ENCODE assay signal across 15 cellular contexts in the genomic region with DNA sequence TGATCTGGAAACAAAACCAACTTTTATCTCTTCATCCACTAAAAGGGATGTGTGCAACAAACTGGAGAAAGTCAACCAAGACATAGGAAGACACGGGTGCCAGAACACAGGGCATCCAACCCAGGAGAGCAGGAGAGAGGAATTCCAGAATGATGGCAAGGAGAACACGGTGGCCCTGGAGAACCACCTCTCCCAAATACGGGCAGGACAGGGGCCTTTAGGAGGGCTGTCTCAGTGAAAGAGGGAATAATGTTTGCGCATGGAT.
DNase-seq lines count a peak whose midpoint lies in the region; ATAC-seq, FAIRE-seq and TF ChIP-seq lines count a peak whose summit lies in the region.
"Had no signal": no experiment of that assay in that cellular context is flagged by ENCODE, and none has a peak within 500 bp of the region (broad histone marks: within the 10 kb centered on the region; RNA-seq: fewer than 3 reads in every experiment).

No MANE protein-coding gene starts in this region.

- no TSS peak for BruUV-seq in K562 (replicated peaks; lab: Mats Ljungman, UMichigan)

- intact Hi-C loops in K562 (cut with micrococcal nuclease): no loop called here

- ATAC-seq in K562 (no peak), GM18520 (IDR thresholded peaks at IDR 0.05; ENCODE audit: unreplicated experiment) (no peak)
- no peak for ATAC-seq in stimulated activated effector memory CD8-positive, alpha-beta T cell treated with anti-CD3 and anti-CD28 coated beads, Interleukin-12 subunit alpha, Interleukin-12 subunit beta, amount 100 ng/mL, for 72 hours

- no peak for DNase-seq in activated naive CD4-positive, alpha-beta T cell treated with anti-CD3 and anti-CD28 coated beads, Interleukin-2, amount 10 ng/mL, durations not matched to agents 7 days and 5 days
- DNase-seq in activated naive CD4-positive, alpha-beta T cell treated with anti-CD3 and anti-CD28 coated beads, Interleukin-2, amount 50 U/mL, for 16 hours: no peak
- DNase-seq in SJCRH30 (no peak), K562 (ENCODE audit: extremely low read depth in 1 of 4, low spot score in 3 of 4) (no peak), NCI-H2227 treated with DMSO at 0.1 percent for 48 hours (lab: John Stamatoyannopoulos, UW) (no peak), HEK293T (ENCODE audit: extremely low spot score) (no peak)
- DNase-seq in stimulated activated effector memory CD8-positive, alpha-beta T cell treated with anti-CD3 and anti-CD28 coated beads, Interleukin-12 subunit alpha, Interleukin-12 subunit beta, amount 100 ng/mL, for 72 hours (ENCODE audit: low spot score in 2 of 2): no peak
- DNase-seq: glutamatergic neuron, NCI-H1930, NCI-H345, occipital lobe had no signal

- H2AFZ ChIP-seq in K562 (ENCODE audit: low read depth, low read length): peak overlapping the region; percentile 91; the same call in 1 of the 2 replicates

- no peak for FAIRE-seq in K562 (lab: Jason Lieb, UNC)

- H3K4me1 Mint-ChIP-seq in activated naive CD4-positive, alpha-beta T cell treated with anti-CD3 and anti-CD28 coated beads, Interleukin-2, amount 10 ng/mL, durations not matched to agents 7 days and 5 days: peaks cover 76% of the 10 kb centered on the region
- peaks cover 23% of the 10 kb centered on the region for H3K4me1 Mint-ChIP-seq in stimulated activated effector memory CD8-positive, alpha-beta T cell treated with anti-CD3 and anti-CD28 coated beads, Interleukin-12 subunit alpha, Interleukin-12 subunit beta, amount 100 ng/mL, for 72 hours

- POLR2A ChIA-PET in K562 (lab: Yijun Ruan, JAX) (interaction anchor here (0.7 to 2.1 kb wide), 7 partner anchors 9 to 90 kb away, joined by 3 to 7 read pairs (median 4); no protein-coding TSS in a partner anchor), HEK293T (lab: Yijun Ruan, JAX) (no interaction called here)

- 70% methylated on average over 4 of the region's 4 CpGs for WGBS in K562 (ENCODE audit: insufficient coverage, low coverage, missing lambda C conversion rate)

- TF ChIP-seq EP300 in K562 (IDR thresholded peaks at IDR 0.05; ENCODE audit: low read length): no peak

- TF ChIP-seq POLR2A in K562 (conservative IDR thresholded peaks at IDR 0.05): no peak

- CTCF ChIA-PET in activated naive CD4-positive, alpha-beta T cell treated with anti-CD3 and anti-CD28 coated beads, Interleukin-2, amount 10 ng/mL, durations not matched to agents 7 days and 5 days (lab: Charles Lee): interaction anchor here (1.1 kb wide), 1 partner anchor 11 kb away, joined by 4 read pairs; no protein-coding TSS in a partner anchor
- CTCF ChIA-PET in K562 (lab: Yijun Ruan, JAX; ENCODE audit: low intra/inter-chr PET ratio) (no interaction called here), HEK293T (lab: Yijun Ruan, JAX) (no interaction called here)

- peaks cover 16% of the 10 kb centered on the region for H3K27me3 Mint-ChIP-seq in activated naive CD4-positive, alpha-beta T cell treated with anti-CD3 and anti-CD28 coated beads, Interleukin-2, amount 10 ng/mL, durations not matched to agents 7 days and 5 days
- H3K27me3 Mint-ChIP-seq: CD4-positive, CD25-positive, alpha-beta regulatory T cell had no signal

- no peaks in the 10 kb centered on the region for H4K20me1 ChIP-seq in K562 (replicated peaks; ENCODE audit: control insufficient read depth, insufficient read depth, low read length)

- TF ChIP-seq CTCF in K562 (IDR thresholded peaks at IDR 0.05 in 2 of 3, conservative IDR thresholded peaks at IDR 0.05 in 1 of 3; ENCODE audit: insufficient read depth in 2 of 3, low read depth in 1 of 3, low read length in 3 of 3): no peak

- H3K4me2 ChIP-seq in K562 (ENCODE audit: insufficient read depth, low read length): no peak overlapping the region
- H3K4me2 ChIP-seq: KMS-11 had no signal

- TF ChIP-seq RAD21 in K562 (CRISPR knock-in tag; conservative IDR thresholded peaks at IDR 0.05 in 1 of 2, IDR thresholded peaks at IDR 0.05 in 1 of 2): no peak

- peak overlapping the region in 1 of 2 experiments; percentile 42; a peak in 1 of 4 replicates for H3K9ac ChIP-seq in K562 (ENCODE audit: insufficient read depth in 1 of 2, low read depth in 2 of 2, low read length in 2 of 2)
- H3K9ac ChIP-seq: KMS-11 had no signal

- H3K36me3 Mint-ChIP-seq in activated naive CD4-positive, alpha-beta T cell treated with anti-CD3 and anti-CD28 coated beads, Interleukin-2, amount 10 ng/mL, durations not matched to agents 7 days and 5 days: peaks cover 33% of the 10 kb centered on the region
- H3K36me3 Mint-ChIP-seq in stimulated activated effector memory CD8-positive, alpha-beta T cell treated with anti-CD3 and anti-CD28 coated beads, Interleukin-12 subunit alpha, Interleukin-12 subunit beta, amount 100 ng/mL, for 72 hours: peaks cover 8% of the 10 kb centered on the region
- H3K36me3 Mint-ChIP-seq: CD4-positive, CD25-positive, alpha-beta regulatory T cell had no signal

- no peaks in the 10 kb centered on the region for H3K36me3 ChIP-seq in SJCRH30
- H3K36me3 ChIP-seq in K562 (ENCODE audit: control insufficient read depth, insufficient read depth, low read length): no peaks in the 10 kb centered on the region
- H3K36me3 ChIP-seq: thoracic aorta had no signal

- H3K9me3 Mint-ChIP-seq in activated naive CD4-positive, alpha-beta T cell treated with anti-CD3 and anti-CD28 coated beads, Interleukin-2, amount 10 ng/mL, durations not matched to agents 7 days and 5 days: peaks cover 21% of the 10 kb centered on the region
- peaks cover 3% of the 10 kb centered on the region for H3K9me3 Mint-ChIP-seq in stimulated activated effector memory CD8-positive, alpha-beta T cell treated with anti-CD3 and anti-CD28 coated beads, Interleukin-12 subunit alpha, Interleukin-12 subunit beta, amount 100 ng/mL, for 72 hours

- peak overlapping the region; percentile 89 for H3K27ac Mint-ChIP-seq in activated naive CD4-positive, alpha-beta T cell treated with anti-CD3 and anti-CD28 coated beads, Interleukin-2, amount 10 ng/mL, durations not matched to agents 7 days and 5 days
- peak overlapping the region; percentile 63 for H3K27ac Mint-ChIP-seq in stimulated activated effector memory CD8-positive, alpha-beta T cell treated with anti-CD3 and anti-CD28 coated beads, Interleukin-12 subunit alpha, Interleukin-12 subunit beta, amount 100 ng/mL, for 72 hours
- H3K27ac Mint-ChIP-seq: CD4-positive, CD25-positive, alpha-beta regulatory T cell had no signal

- H3K9me3 ChIP-seq in SJCRH30 (replicated peaks): no peaks in the 10 kb centered on the region
- H3K9me3 ChIP-seq in K562 (replicated peaks; ENCODE audit: control insufficient read depth, insufficient read depth, low read depth, low read length): 0 out of 2 replicates have a peak, but pooled peaks cover 2% of the 10 kb centered on the region
- H3K9me3 ChIP-seq: thoracic aorta had no signal

- H3K4me1 ChIP-seq in SJCRH30 (peaks cover 54% of the 10 kb centered on the region), K562 (replicated peaks in 1 of 2; ENCODE audit: control insufficient read depth in 2 of 2, insufficient read depth in 2 of 2, low read length in 2 of 2) (peaks cover 13 to 41% of the 10 kb centered on the region in 2 experiments; a peak in 4 of 5 replicates)

- H3K79me2 ChIP-seq in K562 (ENCODE audit: control insufficient read depth, insufficient read depth, low read length): no peaks in the 10 kb centered on the region

- H3K27me3 ChIP-seq in SJCRH30: no peaks in the 10 kb centered on the region
- H3K27me3 ChIP-seq in K562 (ENCODE audit: control insufficient read depth in 2 of 2, insufficient read depth in 2 of 2, low read length in 2 of 2): no peaks in the 10 kb centered on the region

- H3K27ac ChIP-seq in SJCRH30 (peak overlapping the region; percentile 90), K562 (ENCODE audit: extremely low read depth, low read depth, low read length) (peak overlapping the region; percentile 87)
- H3K27ac ChIP-seq: KMS-11, thoracic aorta had no signal

- H3K4me3 ChIP-seq in SJCRH30 (no peak overlapping the region), K562 (no peak overlapping the region)
- H3K4me3 ChIP-seq: thoracic aorta had no signal

- H3K9me1 ChIP-seq in K562 (ENCODE audit: control insufficient read depth, insufficient read depth, low read length): no peaks in the 10 kb centered on the region

- H3K4me3 Mint-ChIP-seq in activated naive CD4-positive, alpha-beta T cell treated with anti-CD3 and anti-CD28 coated beads, Interleukin-2, amount 10 ng/mL, durations not matched to agents 7 days and 5 days: peak overlapping the region; percentile 32
- H3K4me3 Mint-ChIP-seq in stimulated activated effector memory CD8-positive, alpha-beta T cell treated with anti-CD3 and anti-CD28 coated beads, Interleukin-12 subunit alpha, Interleukin-12 subunit beta, amount 100 ng/mL, for 72 hours: peak overlapping the region; percentile 27
- H3K4me3 Mint-ChIP-seq: CD4-positive, CD25-positive, alpha-beta regulatory T cell had no signal

- in situ Hi-C loops in K562 (cut with MboI): no loop called here

TF ChIP-seq in K562, 482 proteins besides CTCF, POLR2A, EP300 and RAD21 (continues in another document):
- TF ChIP-seq HNRNPL (IDR thresholded peaks at IDR 0.05; ENCODE audit: low read depth, low read length) (no peak), SAFB2 (IDR thresholded peaks at IDR 0.05; ENCODE audit: borderline replicate concordance, low read depth, low read length, severe bottlenecking) (no peak), SAFB (IDR thresholded peaks at IDR 0.05; ENCODE audit: borderline replicate concordance, low read depth, low read length) (no peak), ZNF316 (IDR thresholded peaks at IDR 0.05) (no peak), CBFB (CRISPR knock-in tag; IDR thresholded peaks at IDR 0.05) (no peak), CHD2 (IDR thresholded peaks at IDR 0.05; ENCODE audit: low read depth, low read length) (no peak)

TF ChIP-seq in HEK293T, 16 proteins besides CTCF, POLR2A, EP300 and RAD21:
- no peak for TF ChIP-seq SP1 (IDR thresholded peaks at IDR 0.05)
- TF ChIP-seq TARDBP (IDR thresholded peaks at IDR 0.05): no peak
- no peak for TF ChIP-seq ARNT (IDR thresholded peaks at IDR 0.05)
- TF ChIP-seq ZNF384 (IDR thresholded peaks at IDR 0.05): no peak
- TF ChIP-seq FOXM1 (IDR thresholded peaks at IDR 0.05; ENCODE audit: borderline replicate concordance): no peak
- no peak for TF ChIP-seq L3MBTL2 (conservative IDR thresholded peaks at IDR 0.05)
- TF ChIP-seq, protein P1, sequence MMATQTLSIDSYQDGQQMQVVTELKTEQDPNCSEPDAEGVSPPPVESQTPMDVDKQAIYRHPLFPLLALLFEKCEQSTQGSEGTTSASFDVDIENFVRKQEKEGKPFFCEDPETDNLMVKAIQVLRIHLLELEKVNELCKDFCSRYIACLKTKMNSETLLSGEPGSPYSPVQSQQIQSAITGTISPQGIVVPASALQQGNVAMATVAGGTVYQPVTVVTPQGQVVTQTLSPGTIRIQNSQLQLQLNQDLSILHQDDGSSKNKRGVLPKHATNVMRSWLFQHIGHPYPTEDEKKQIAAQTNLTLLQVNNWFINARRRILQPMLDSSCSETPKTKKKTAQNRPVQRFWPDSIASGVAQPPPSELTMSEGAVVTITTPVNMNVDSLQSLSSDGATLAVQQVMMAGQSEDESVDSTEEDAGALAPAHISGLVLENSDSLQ (IDR thresholded peaks at IDR 0.05): no peak
- TF ChIP-seq NFRKB (IDR thresholded peaks at IDR 0.05): no peak
